Comparison of ENCODE assay signal across 16 cellular contexts in the genomic region with DNA sequence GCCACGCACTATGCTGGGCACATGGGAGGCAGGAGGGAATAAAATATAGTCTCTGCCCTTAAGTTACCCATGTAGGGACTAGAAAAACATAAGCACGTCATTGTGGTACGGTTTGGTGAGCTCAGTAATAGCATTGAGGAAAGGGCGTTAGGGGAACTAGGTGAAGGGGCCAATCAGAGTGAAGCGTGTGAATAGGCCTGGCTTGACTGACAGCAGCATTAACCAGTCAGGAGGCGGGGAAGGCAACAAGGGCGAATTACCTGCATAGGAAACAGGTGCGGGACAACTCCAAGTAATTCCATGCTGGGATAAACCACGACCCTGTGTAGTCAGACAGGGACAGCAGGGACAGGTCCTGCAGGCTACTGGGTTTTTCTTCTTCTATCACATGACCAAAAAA.
DNase-seq lines count a peak whose midpoint lies in the region; ATAC-seq and TF ChIP-seq lines count a peak whose summit lies in the region.
"Had no signal": no experiment of that assay in that cellular context is flagged by ENCODE, and none has a peak within 500 bp of the region (broad histone marks: within the 10 kb centered on the region; RNA-seq: fewer than 3 reads in every experiment).

No MANE protein-coding gene starts in this region.

- peaks cover 70% of the 10 kb centered on the region for H3K27me3 Mint-ChIP-seq in Calu3 (ENCODE audit: unreplicated experiment)
- H3K27me3 Mint-ChIP-seq in H9 (ENCODE audit: low read depth) = no peaks in the 10 kb centered on the region

- H3K23ac ChIP-seq in H9 (ENCODE audit: insufficient read length, low read depth, low read length) = no peak overlapping the region

- H3K4me1 Mint-ChIP-seq in Calu3 (ENCODE audit: low read depth, unreplicated experiment) (no peaks in the 10 kb centered on the region), H9 (peaks cover 0 to 6% of the 10 kb centered on the region in 2 experiments; a peak in 1 of 4 replicates)
- H3K4me1 Mint-ChIP-seq: activated CD4-positive, alpha-beta T cell treated with anti-CD3 and anti-CD28 coated beads, Interleukin-2, amount 10 ng/mL, durations not matched to agents 24 days and 14 days had no signal

- no TSS peak for BruUV-seq in Calu3 (replicated peaks; lab: Mats Ljungman, UMichigan)

- H2BK15ac ChIP-seq in H9 (ENCODE audit: low read depth, low read length) = no peak overlapping the region

- no peaks in the 10 kb centered on the region for H3K79me2 ChIP-seq in H9 (ENCODE audit: insufficient read depth, low read length)

- H3K27me3 ChIP-seq in H9 (ENCODE audit: insufficient read depth, low read length) (no peaks in the 10 kb centered on the region), SJCRH30 (no peaks in the 10 kb centered on the region), prostate gland (replicated peaks; ENCODE audit: insufficient read depth) (no peaks in the 10 kb centered on the region)

- H2AFZ ChIP-seq in H9 (ENCODE audit: low read length) = no peak overlapping the region

- H3K23me2 ChIP-seq in H9 (ENCODE audit: insufficient read length, low read depth, low read length, poor library complexity, severe bottlenecking) = no peaks in the 10 kb centered on the region

- no peak overlapping the region for H3K27ac ChIP-seq in H9 (ENCODE audit: insufficient read length, low read depth, low read length)
- no peak overlapping the region for H3K27ac ChIP-seq in SJCRH30
- H3K27ac ChIP-seq in prostate gland = no peak overlapping the region
- H3K27ac ChIP-seq: stomach had no signal

- TF ChIP-seq CTCF in Calu3 (IDR thresholded peaks at IDR 0.05; ENCODE audit: unreplicated experiment) = no peak
- no peak for TF ChIP-seq CTCF in H9 (conservative IDR thresholded peaks at IDR 0.05)
- TF ChIP-seq CTCF in fibroblast of the aortic adventitia (IDR thresholded peaks at IDR 0.05; ENCODE audit: insufficient read depth, low read length) = no peak
- TF ChIP-seq CTCF in prostate gland (IDR thresholded peaks at IDR 0.05) = no peak

- CTCF ChIA-PET in Calu3 (lab: Charles Lee) = no interaction called here

- H3K4me3 ChIP-seq in SJCRH30 = no peak overlapping the region
- no peak overlapping the region for H3K4me3 ChIP-seq in fibroblast of the aortic adventitia (ENCODE audit: low read depth, low read length)
- no peak overlapping the region for H3K4me3 ChIP-seq in prostate gland
- H3K4me3 ChIP-seq: stomach had no signal

- H3K9me3 Mint-ChIP-seq in Calu3 (ENCODE audit: low read depth, unreplicated experiment) (no peaks in the 10 kb centered on the region), H9 (no peaks in the 10 kb centered on the region)
- H3K9me3 Mint-ChIP-seq: activated CD4-positive, alpha-beta T cell treated with anti-CD3 and anti-CD28 coated beads, Interleukin-2, amount 10 ng/mL, durations not matched to agents 24 days and 14 days; CD14-positive monocyte had no signal

- H3K14ac ChIP-seq in H9 (ENCODE audit: insufficient read depth, low read length) = no peak overlapping the region

- H3K27ac Mint-ChIP-seq in Calu3 (ENCODE audit: unreplicated experiment) = no peak overlapping the region
- H3K27ac Mint-ChIP-seq in H9 = no peak overlapping the region
- H3K27ac Mint-ChIP-seq: activated CD4-positive, alpha-beta T cell treated with anti-CD3 and anti-CD28 coated beads, Interleukin-2, amount 10 ng/mL, durations not matched to agents 24 days and 14 days had no signal

- H3K18ac ChIP-seq in H9 (ENCODE audit: insufficient read length, low read depth, low read length) = no peak overlapping the region

- H2BK120ac ChIP-seq in H9 (ENCODE audit: low read depth, low read length, poor library complexity, severe bottlenecking) = no peak overlapping the region

- no peak overlapping the region for H2BK20ac ChIP-seq in H9 (ENCODE audit: low read depth, low read length, poor library complexity, severe bottlenecking)

- ATAC-seq in GM18868 (IDR thresholded peaks at IDR 0.05; ENCODE audit: unreplicated experiment) = no peak
- ATAC-seq: esophagus mucosa had no signal

- H4K20me1 ChIP-seq in H9 (ENCODE audit: control insufficient read depth, insufficient read depth, insufficient read length) = no peaks in the 10 kb centered on the region

- H3K9me3 ChIP-seq in H9 (ENCODE audit: control insufficient read depth, low read depth, low read length) (no peaks in the 10 kb centered on the region), SJCRH30 (replicated peaks) (no peaks in the 10 kb centered on the region), prostate gland (no peaks in the 10 kb centered on the region)
- H3K9me3 ChIP-seq: stomach had no signal

- intact Hi-C loops in Calu3 (cut with micrococcal nuclease; ENCODE audit: unreplicated experiment) = no loop called here
- intact Hi-C loops in prostate gland (cut with DNase I) = no loop called here

- no peak overlapping the region for H4K8ac ChIP-seq in H9 (replicated peaks; ENCODE audit: insufficient read length, low read depth, low read length)

- H3T11ph ChIP-seq in H9 (ENCODE audit: low read length) = no peak overlapping the region

- H2BK12ac ChIP-seq in H9 (ENCODE audit: insufficient read length, low read depth, low read length) = no peak overlapping the region

- no peak overlapping the region for H4K91ac ChIP-seq in H9 (ENCODE audit: insufficient read length, low read depth, low read length)

- H3K4me3 Mint-ChIP-seq in Calu3 (ENCODE audit: low read depth, unreplicated experiment) (no peak overlapping the region), H9 (no peak overlapping the region)
- H3K4me3 Mint-ChIP-seq: activated CD4-positive, alpha-beta T cell treated with anti-CD3 and anti-CD28 coated beads, Interleukin-2, amount 10 ng/mL, durations not matched to agents 24 days and 14 days; CD14-positive monocyte had no signal

- WGBS in H9 (ENCODE audit: extremely low coverage, insufficient read length, low lambda C conversion rate) = no CpG with 5 or more reads among the region's 9 CpGs
- WGBS in prostate gland = 90% methylated on average over 9 of the region's 9 CpGs

- H3K9ac ChIP-seq in H9 (ENCODE audit: extremely low read depth, insufficient read length, low read length) = no peak overlapping the region

- no peak overlapping the region for H2BK5ac ChIP-seq in H9 (ENCODE audit: insufficient read length, low read length)

- TF ChIP-seq POLR2A in prostate gland (IDR thresholded peaks at IDR 0.05) = no peak

- no peak overlapping the region for H4K5ac ChIP-seq in H9 (ENCODE audit: insufficient read length, low read depth, low read length)

- H2AK5ac ChIP-seq in H9 (ENCODE audit: insufficient read length, low read length) = no peak overlapping the region

- no peak overlapping the region for H3K4me2 ChIP-seq in H9 (ENCODE audit: insufficient read depth, insufficient read length, low read length)

- DNase-seq in Calu3 (peak; percentile 8), H9 (peak; percentile 50), SJCRH30 (peak; percentile 9 to 15), fibroblast of the aortic adventitia (ENCODE audit: low read depth) (peak; percentile 5), prostate gland (ENCODE audit: low spot score) (no peak), HuH-7 (ENCODE audit: low spot score) (no peak), NCI-H2029 (lab: John Stamatoyannopoulos, UW) (no peak)
- DNase-seq: activated CD4-positive, alpha-beta T cell treated with anti-CD3 and anti-CD28 coated beads, Interleukin-2, amount 10 ng/mL, durations not matched to agents 24 days and 14 days; hypothalamus; NCI-H2107; OCI-M1; stomach; T-helper 1 cell had no signal

- H3K56ac ChIP-seq in H9 (ENCODE audit: insufficient read length, low read depth, low read length) = no peak overlapping the region

- H3K36me3 ChIP-seq in SJCRH30 (no peaks in the 10 kb centered on the region), prostate gland (no peaks in the 10 kb centered on the region)
- H3K36me3 ChIP-seq: stomach had no signal

- no peak overlapping the region for H3K4ac ChIP-seq in H9 (ENCODE audit: low read depth, low read length)

- H3K4me1 ChIP-seq in H9 (ENCODE audit: insufficient read depth, low read length) (no peaks in the 10 kb centered on the region), SJCRH30 (no peaks in the 10 kb centered on the region), prostate gland (replicated peaks) (no peaks in the 10 kb centered on the region)
- H3K4me1 ChIP-seq: stomach had no signal

- H3K79me1 ChIP-seq in H9 (ENCODE audit: insufficient read depth, low read depth, low read length, poor library complexity, severe bottlenecking) = no peaks in the 10 kb centered on the region

- no peaks in the 10 kb centered on the region for H3K36me3 Mint-ChIP-seq in Calu3 (ENCODE audit: insufficient read depth, unreplicated experiment)
- H3K36me3 Mint-ChIP-seq in H9 (ENCODE audit: insufficient read depth in 1 of 3, low read depth in 3 of 3) = peaks cover 0 to 4% (median 0%) of the 10 kb centered on the region in 3 experiments; a peak in 2 of 7 replicates
- H3K36me3 Mint-ChIP-seq: CD14-positive monocyte had no signal

Comparison
In these comparisons a context has a peak if more than half of its experiments do, and no peak if none do; other contexts are left out.
1. DNase-seq: peak in Calu3 (single experiment), H9 (single experiment), SJCRH30 (2 of 2) and fibroblast of the aortic adventitia (single experiment); none in prostate gland (single experiment), HuH-7 (single experiment) and NCI-H2029 (single experiment).